1 cellular context compared by ENCODE assay signal in the genomic region with DNA sequence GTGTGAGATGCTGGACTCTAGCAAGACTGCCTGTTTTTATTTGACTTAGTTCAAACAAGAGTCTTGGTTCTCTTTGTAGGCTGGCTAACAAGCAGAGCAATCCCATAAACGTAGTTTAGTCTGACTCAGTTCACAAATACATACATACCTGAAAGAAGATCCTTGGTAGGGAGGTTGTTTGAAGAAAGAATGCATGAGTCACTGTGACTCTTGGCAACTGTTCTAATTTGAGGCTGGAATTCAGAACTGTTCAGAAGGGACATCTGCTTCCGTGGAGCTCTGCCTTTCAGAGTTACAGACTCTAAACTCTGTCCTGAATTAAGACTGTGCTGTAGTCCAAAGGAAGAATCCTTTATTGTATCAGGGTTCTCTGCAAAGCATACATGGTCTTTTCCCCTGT.
TF ChIP-seq lines count a peak whose summit lies in the region.

No MANE protein-coding gene starts in this region.

TF ChIP-seq in HepG2, 621 proteins besides CTCF, POLR2A, EP300 and RAD21 (continued from another document):
- TF ChIP-seq, protein P1, sequence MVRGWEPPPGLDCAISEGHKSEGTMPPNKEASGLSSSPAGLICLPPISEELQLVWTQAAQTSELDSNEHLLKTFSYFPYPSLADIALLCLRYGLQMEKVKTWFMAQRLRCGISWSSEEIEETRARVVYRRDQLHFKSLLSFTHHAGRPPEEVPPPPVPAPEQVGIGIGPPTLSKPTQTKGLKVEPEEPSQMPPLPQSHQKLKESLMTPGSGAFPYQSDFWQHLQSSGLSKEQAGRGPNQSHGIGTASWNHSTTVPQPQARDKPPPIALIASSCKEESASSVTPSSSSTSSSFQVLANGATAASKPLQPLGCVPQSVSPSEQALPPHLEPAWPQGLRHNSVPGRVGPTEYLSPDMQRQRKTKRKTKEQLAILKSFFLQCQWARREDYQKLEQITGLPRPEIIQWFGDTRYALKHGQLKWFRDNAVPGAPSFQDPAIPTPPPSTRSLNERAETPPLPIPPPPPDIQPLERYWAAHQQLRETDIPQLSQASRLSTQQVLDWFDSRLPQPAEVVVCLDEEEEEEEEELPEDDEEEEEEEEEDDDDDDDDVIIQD (CRISPR knock-in tag; IDR thresholded peaks at IDR 0.05; ENCODE audit: low read depth): peak; percentile 54; the same call in 1 of the 2 replicates
- TF ChIP-seq RXRB (CRISPR knock-in tag; IDR thresholded peaks at IDR 0.05; ENCODE audit: borderline replicate concordance) (peak; percentile 41; the same call in 1 of the 2 replicates), FOSL1 (CRISPR knock-in tag; IDR thresholded peaks at IDR 0.05; ENCODE audit: borderline replicate concordance) (peak; percentile 70; the same call in 1 of the 2 replicates), MED1 (CRISPR knock-in tag; IDR thresholded peaks at IDR 0.05) (peak; percentile 26; the same call in 1 of the 2 replicates), ETV5 (CRISPR knock-in tag; IDR thresholded peaks at IDR 0.05; ENCODE audit: borderline replicate concordance) (peak; percentile 44; the same call in 1 of the 2 replicates), FOSL2 (CRISPR knock-in tag; IDR thresholded peaks at IDR 0.05) (peak; percentile 95), ZNF550 (CRISPR knock-in tag; IDR thresholded peaks at IDR 0.05; ENCODE audit: borderline replicate concordance) (no peak), IRF2 (CRISPR knock-in tag; IDR thresholded peaks at IDR 0.05) (0 out of 2 replicates have a peak, but pooled peaks have one; percentile 37), ZBTB20 (CRISPR knock-in tag; IDR thresholded peaks at IDR 0.05; ENCODE audit: borderline replicate concordance, low read depth) (peak; percentile 38; the same call in 1 of the 2 replicates), SAP130 (CRISPR knock-in tag; IDR thresholded peaks at IDR 0.05; ENCODE audit: low read depth) (peak; percentile 66; the same call in 1 of the 2 replicates), SOX5 (CRISPR knock-in tag; IDR thresholded peaks at IDR 0.05; ENCODE audit: borderline replicate concordance) (0 out of 2 replicates have a peak, but pooled peaks have one; percentile 16), NFE2 (CRISPR knock-in tag; IDR thresholded peaks at IDR 0.05) (peak; percentile 31; the same call in 1 of the 2 replicates), SOX13 (IDR thresholded peaks at IDR 0.05) (no peak), SOX13 (CRISPR knock-in tag; conservative IDR thresholded peaks at IDR 0.05 in 1 of 2, IDR thresholded peaks at IDR 0.05 in 1 of 2) (peak in 1 of 2 experiments; percentile 35; a peak in 1 of 4 replicates), ZNF614 (CRISPR knock-in tag; IDR thresholded peaks at IDR 0.05; ENCODE audit: borderline replicate concordance) (0 out of 2 replicates have a peak, but pooled peaks have one; percentile 33), KAT8 (CRISPR knock-in tag; IDR thresholded peaks at IDR 0.05) (no peak), ZNF883 (CRISPR knock-in tag; IDR thresholded peaks at IDR 0.05; ENCODE audit: not compliant biosample characterization) (no peak), HOXA5 (CRISPR knock-in tag; IDR thresholded peaks at IDR 0.05) (no peak), GATAD2A (CRISPR knock-in tag; IDR thresholded peaks at IDR 0.05) (peak; percentile 81), ELF3 (CRISPR knock-in tag; IDR thresholded peaks at IDR 0.05) (peak; percentile 60)
- TF ChIP-seq, protein P2, sequence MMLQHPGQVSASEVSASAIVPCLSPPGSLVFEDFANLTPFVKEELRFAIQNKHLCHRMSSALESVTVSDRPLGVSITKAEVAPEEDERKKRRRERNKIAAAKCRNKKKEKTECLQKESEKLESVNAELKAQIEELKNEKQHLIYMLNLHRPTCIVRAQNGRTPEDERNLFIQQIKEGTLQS (CRISPR knock-in tag; IDR thresholded peaks at IDR 0.05): peak; percentile 68; the same call in 1 of the 2 replicates
- TF ChIP-seq, protein P3, sequence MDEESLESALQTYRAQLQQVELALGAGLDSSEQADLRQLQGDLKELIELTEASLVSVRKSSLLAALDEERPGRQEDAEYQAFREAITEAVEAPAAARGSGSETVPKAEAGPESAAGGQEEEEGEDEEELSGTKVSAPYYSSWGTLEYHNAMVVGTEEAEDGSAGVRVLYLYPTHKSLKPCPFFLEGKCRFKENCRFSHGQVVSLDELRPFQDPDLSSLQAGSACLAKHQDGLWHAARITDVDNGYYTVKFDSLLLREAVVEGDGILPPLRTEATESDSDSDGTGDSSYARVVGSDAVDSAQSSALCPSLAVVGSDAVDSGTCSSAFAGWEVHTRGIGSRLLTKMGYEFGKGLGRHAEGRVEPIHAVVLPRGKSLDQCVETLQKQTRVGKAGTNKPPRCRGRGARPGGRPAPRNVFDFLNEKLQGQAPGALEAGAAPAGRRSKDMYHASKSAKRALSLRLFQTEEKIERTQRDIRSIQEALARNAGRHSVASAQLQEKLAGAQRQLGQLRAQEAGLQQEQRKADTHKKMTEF (CRISPR knock-in tag; IDR thresholded peaks at IDR 0.05): peak; percentile 50; the same call in 1 of the 2 replicates
- TF ChIP-seq, protein P4, sequence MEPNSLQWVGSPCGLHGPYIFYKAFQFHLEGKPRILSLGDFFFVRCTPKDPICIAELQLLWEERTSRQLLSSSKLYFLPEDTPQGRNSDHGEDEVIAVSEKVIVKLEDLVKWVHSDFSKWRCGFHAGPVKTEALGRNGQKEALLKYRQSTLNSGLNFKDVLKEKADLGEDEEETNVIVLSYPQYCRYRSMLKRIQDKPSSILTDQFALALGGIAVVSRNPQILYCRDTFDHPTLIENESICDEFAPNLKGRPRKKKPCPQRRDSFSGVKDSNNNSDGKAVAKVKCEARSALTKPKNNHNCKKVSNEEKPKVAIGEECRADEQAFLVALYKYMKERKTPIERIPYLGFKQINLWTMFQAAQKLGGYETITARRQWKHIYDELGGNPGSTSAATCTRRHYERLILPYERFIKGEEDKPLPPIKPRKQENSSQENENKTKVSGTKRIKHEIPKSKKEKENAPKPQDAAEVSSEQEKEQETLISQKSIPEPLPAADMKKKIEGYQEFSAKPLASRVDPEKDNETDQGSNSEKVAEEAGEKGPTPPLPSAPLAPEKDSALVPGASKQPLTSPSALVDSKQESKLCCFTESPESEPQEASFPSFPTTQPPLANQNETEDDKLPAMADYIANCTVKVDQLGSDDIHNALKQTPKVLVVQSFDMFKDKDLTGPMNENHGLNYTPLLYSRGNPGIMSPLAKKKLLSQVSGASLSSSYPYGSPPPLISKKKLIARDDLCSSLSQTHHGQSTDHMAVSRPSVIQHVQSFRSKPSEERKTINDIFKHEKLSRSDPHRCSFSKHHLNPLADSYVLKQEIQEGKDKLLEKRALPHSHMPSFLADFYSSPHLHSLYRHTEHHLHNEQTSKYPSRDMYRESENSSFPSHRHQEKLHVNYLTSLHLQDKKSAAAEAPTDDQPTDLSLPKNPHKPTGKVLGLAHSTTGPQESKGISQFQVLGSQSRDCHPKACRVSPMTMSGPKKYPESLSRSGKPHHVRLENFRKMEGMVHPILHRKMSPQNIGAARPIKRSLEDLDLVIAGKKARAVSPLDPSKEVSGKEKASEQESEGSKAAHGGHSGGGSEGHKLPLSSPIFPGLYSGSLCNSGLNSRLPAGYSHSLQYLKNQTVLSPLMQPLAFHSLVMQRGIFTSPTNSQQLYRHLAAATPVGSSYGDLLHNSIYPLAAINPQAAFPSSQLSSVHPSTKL (CRISPR knock-in tag; IDR thresholded peaks at IDR 0.05): peak; percentile 81
